Comparison of ENCODE assay signal across 8 cellular contexts in genomic region chr5:76818844-76819831, GRCh38. TPM values are rescaled to one million over a fixed set of nuclear protein-coding genes. Genes with fewer than 3 reads are reported as not detected.
A peak's percentile ranks its signal among the peaks of the same experiment; 100 is the strongest.
DNase-seq lines count a peak whose midpoint lies in the region; ATAC-seq and TF ChIP-seq lines count a peak whose summit lies in the region.

Gene F2RL1, plus strand, starts transcription at chr5:76819030. Its CDS starts 153 bp downstream, at chr5:76819183.

- peaks cover 43 to 61% (median 52%) of the 10 kb centered on the region in 11 experiments for H3K27me3 ChIP-seq in BLaER1 treated with 17β-estradiol and CSF1 and Interleukin-3, amounts not matched to agents 10 nM and 100 nM
- no peaks in the 10 kb centered on the region for H3K27me3 ChIP-seq in colonic mucosa

- intact Hi-C loops in colonic mucosa (cut with DNase I) = no loop called here

- H3K4me1 ChIP-seq in BLaER1 treated with 17β-estradiol and CSF1 and Interleukin-3, amounts not matched to agents 10 nM and 100 nM = peaks cover 0 to 10% (median 8%) of the 10 kb centered on the region in 10 experiments; a peak in 8 of 20 replicates
- peaks cover 4% of the 10 kb centered on the region for H3K4me1 ChIP-seq in colonic mucosa

- TF ChIP-seq CTCF in colonic mucosa (IDR thresholded peaks at IDR 0.05) = no peak

- DNase-seq in NCI-H1048 (lab: John Stamatoyannopoulos, UW) (peak; percentile 72), colonic mucosa (peak; percentile 94), kidney glomerular epithelial cell (lab: John Stamatoyannopoulos, UW) (peak; percentile 82)
- DNase-seq in activated CD4-positive, CD25-positive, alpha-beta regulatory T cell treated with anti-CD3 and anti-CD28 coated beads, Interleukin-2, amount 50 U/mL, for 72 hours = peak; percentile 43
- DNase-seq in stimulated activated CD4-positive, alpha-beta T cell treated with anti-CD3 and anti-CD28 coated beads, Interleukin-15, amount 100 ng/mL, for 1 hour (ENCODE audit: low read depth in 1 of 2, low spot score in 1 of 2) = peak; percentile 21 to 48

- peak within 1 kb of the TSS; percentile 45 to 68 (median 56) for H3K4me3 ChIP-seq in BLaER1 treated with 17β-estradiol and CSF1 and Interleukin-3, amounts not matched to agents 10 nM and 100 nM
- peak within 1 kb of the TSS; percentile 61 for H3K4me3 ChIP-seq in colonic mucosa

- peaks cover 0 to 18% (median 14%) of the 10 kb centered on the region in 11 experiments; a peak in 16 of 22 replicates for H3K9me3 ChIP-seq in BLaER1 treated with 17β-estradiol and CSF1 and Interleukin-3, amounts not matched to agents 10 nM and 100 nM (replicated peaks in 1 of 11)
- no peaks in the 10 kb centered on the region for H3K9me3 ChIP-seq in colonic mucosa

- peak within 1 kb of the TSS; percentile 63 to 88 (median 76) for H3K4me2 ChIP-seq in BLaER1 treated with 17β-estradiol and CSF1 and Interleukin-3, amounts not matched to agents 10 nM and 100 nM

- no peak within 1 kb of the TSS for H3K27ac ChIP-seq in BLaER1 treated with 17β-estradiol and CSF1 and Interleukin-3, amounts not matched to agents 10 nM and 100 nM
- peak within 1 kb of the TSS; percentile 88 for H3K27ac ChIP-seq in colonic mucosa

- no peaks in the 10 kb centered on the region for H3K36me3 ChIP-seq in BLaER1 treated with 17β-estradiol and CSF1 and Interleukin-3, amounts not matched to agents 10 nM and 100 nM
- no peaks in the 10 kb centered on the region for H3K36me3 ChIP-seq in colonic mucosa

- 0 out of 22 replicates have a peak within 1 kb of the TSS, but pooled peaks of 1 of the 11 experiments have one; percentile 19 for H3K9ac ChIP-seq in BLaER1 treated with 17β-estradiol and CSF1 and Interleukin-3, amounts not matched to agents 10 nM and 100 nM
- peak within 1 kb of the TSS; percentile 77 to 94 for H3K9ac ChIP-seq in colonic mucosa (ENCODE audit: low read depth in 2 of 2, low read length in 2 of 2)

- ATAC-seq in GM21737 (IDR thresholded peaks at IDR 0.05; ENCODE audit: unreplicated experiment) (no peak), HG03469 (IDR thresholded peaks at IDR 0.05; ENCODE audit: unreplicated experiment) (no peak)

- H4K20me1 ChIP-seq in BLaER1 treated with 17β-estradiol and CSF1 and Interleukin-3, amounts not matched to agents 10 nM and 100 nM = peaks cover 0 to 7% (median 0%) of the 10 kb centered on the region in 11 experiments; a peak in 2 of 22 replicates

RNA-seq across cellular contexts. Expression of gene F2RL1, which starts in this region (rescaled TPM):
- total RNA-seq in colonic mucosa = 100 to 1,000 TPM in 1 of 2 donors, 10 to 100 TPM in 1; 87.0 to 139 TPM

Comparison
In these comparisons a context has a peak if more than half of its experiments do, and no peak if none do; other contexts are left out.
1. DNase-seq: peak in every context shown above with its lines; median percentile 94 in colonic mucosa; 82 in kidney glomerular epithelial cell; 72 in NCI-H1048; 43 in activated CD4-positive, CD25-positive, alpha-beta regulatory T cell treated with anti-CD3 and anti-CD28 coated beads, Interleukin-2, amount 50 U/mL, for 72 hours; 34 in stimulated activated CD4-positive, alpha-beta T cell treated with anti-CD3 and anti-CD28 coated beads, Interleukin-15, amount 100 ng/mL, for 1 hour.